Comparison of ENCODE assay signal across 12 cellular contexts in the genomic region with DNA sequence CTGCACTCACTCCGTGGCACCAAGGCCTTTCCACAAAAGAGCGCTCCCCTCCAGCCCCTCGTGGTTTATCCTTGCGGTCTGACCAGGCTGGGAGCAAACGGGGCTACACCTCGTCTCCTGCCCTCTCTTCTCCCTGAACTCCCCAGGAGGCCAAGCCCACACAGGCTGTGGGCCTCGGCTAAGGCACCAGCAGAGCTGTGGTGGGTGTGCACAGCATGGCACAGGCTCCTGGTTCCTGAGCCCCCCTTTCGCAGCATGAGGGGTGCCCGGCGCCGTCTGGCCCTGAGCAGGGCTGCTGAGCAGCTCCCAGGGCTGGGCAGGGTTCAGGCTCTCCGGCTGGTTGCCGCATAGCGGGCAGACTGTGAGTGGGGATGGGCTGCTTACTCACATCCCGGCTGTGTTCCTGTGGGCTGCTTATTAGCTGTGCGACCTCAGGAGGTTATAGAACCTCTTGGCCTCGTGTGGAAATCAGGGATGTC.
DNase-seq lines count a peak whose midpoint lies in the region; ATAC-seq, FAIRE-seq and TF ChIP-seq lines count a peak whose summit lies in the region.
"Had no signal": no experiment of that assay in that cellular context is flagged by ENCODE, and none has a peak within 500 bp of the region (broad histone marks: within the 10 kb centered on the region; RNA-seq: fewer than 3 reads in every experiment).

No MANE protein-coding gene starts in this region.

- peaks cover 66% of the 10 kb centered on the region for H3K4me1 ChIP-seq in HepG2 (ENCODE audit: insufficient read depth, low read length)

- intact Hi-C loops in HepG2 (cut with micrococcal nuclease; ENCODE audit: unreplicated experiment): no loop called here

- H3K9me3 ChIP-seq in HepG2 (ENCODE audit: low read length): no peaks in the 10 kb centered on the region

- no peak overlapping the region for H2AFZ ChIP-seq in HepG2 (ENCODE audit: low read length)

- peaks cover 13 to 47% of the 10 kb centered on the region in 2 experiments for H3K36me3 ChIP-seq in HepG2 (replicated peaks in 1 of 2; ENCODE audit: control insufficient read depth in 1 of 2, insufficient read depth in 2 of 2, low read length in 2 of 2)

- H3K27ac Mint-ChIP-seq in chondrocyte (ENCODE audit: unreplicated experiment): peak overlapping the region; percentile 97

- 0 out of 4 replicates have a peak, but pooled peaks of 1 of the 2 experiments have one; percentile 13 for TF ChIP-seq POLR2A in HepG2 (IDR thresholded peaks at IDR 0.05; ENCODE audit: insufficient read depth in 1 of 2, low read depth in 2 of 2, low read length in 2 of 2)

- BruUV-seq in HepG2 (replicated peaks; lab: Mats Ljungman, UMichigan): no TSS peak

- H3K27ac ChIP-seq in HepG2 (ENCODE audit: extremely low read length, insufficient read depth, low read length): no peak overlapping the region

- no peak for ATAC-seq in HepG2
- no peak for ATAC-seq in stimulated activated naive CD8-positive, alpha-beta T cell treated with anti-CD3 and anti-CD28 coated beads, Interleukin-15, Interleukin-2, amounts not matched to agents 100 U/mL and 50 U/mL, for 24 hours
- no peak for ATAC-seq in GM18858 (IDR thresholded peaks at IDR 0.05; ENCODE audit: unreplicated experiment)

- TF ChIP-seq RAD21 in HepG2 (CRISPR knock-in tag; IDR thresholded peaks at IDR 0.05): no peak

- in situ Hi-C loops in HepG2 (cut with HindIII; ENCODE audit: extremely low pct_ligation_motif_present, low pct_unique_long_range_greater_than_20kb): no loop called here

- WGBS in HepG2 (ENCODE audit: low lambda C conversion rate): 86% methylated on average over 4 of the region's 17 CpGs

- H3K9ac ChIP-seq in HepG2 (ENCODE audit: insufficient read depth, low read depth, low read length): no peak overlapping the region

- no peak for FAIRE-seq in HepG2 (lab: Jason Lieb, UNC)

- H3K27me3 ChIP-seq in HepG2 (ENCODE audit: control insufficient read depth in 1 of 2, insufficient read depth in 2 of 2, low read length in 2 of 2): no peaks in the 10 kb centered on the region

- H3K36me3 Mint-ChIP-seq in chondrocyte (ENCODE audit: low read depth): peaks cover 3% of the 10 kb centered on the region

- no peak overlapping the region for H3K4me2 ChIP-seq in HepG2 (ENCODE audit: low read depth, low read length)

- no peak for TF ChIP-seq EP300 in HepG2 (IDR thresholded peaks at IDR 0.05; ENCODE audit: low read depth in 2 of 2, low read length in 2 of 2)
- no peak for TF ChIP-seq EP300 in HepG2 (CRISPR knock-in tag; IDR thresholded peaks at IDR 0.05; ENCODE audit: borderline replicate concordance)

- CTCF ChIA-PET in HepG2 (lab: Yijun Ruan, JAX; ENCODE audit: low intra/inter-chr PET ratio, low total read pairs): no interaction called here

- peaks cover 79% of the 10 kb centered on the region for H3K4me1 Mint-ChIP-seq in chondrocyte (ENCODE audit: low read depth)

- POLR2A ChIA-PET in HepG2 (lab: Yijun Ruan, JAX): interaction anchor here (2.8 to 3.1 kb wide), 2 partner anchors 25 to 29 kb away, joined by 22 to 31 read pairs; no protein-coding TSS in a partner anchor

- H3K27me3 Mint-ChIP-seq in chondrocyte (ENCODE audit: low read depth): no peaks in the 10 kb centered on the region

- no peak overlapping the region for H3K4me3 ChIP-seq in HepG2 (replicated peaks in 1 of 3; ENCODE audit: insufficient read depth in 1 of 3, low read depth in 2 of 3, low read length in 3 of 3)

- peaks cover 37% of the 10 kb centered on the region for H3K79me2 ChIP-seq in HepG2 (ENCODE audit: insufficient read depth, low read length)

- TF ChIP-seq CTCF in chondrocyte (IDR thresholded peaks at IDR 0.05) (no peak), HepG2 (CRISPR knock-in tag; IDR thresholded peaks at IDR 0.05) (no peak)

- peak; percentile 92 for DNase-seq in HK-2 (ENCODE audit: unreplicated experiment)
- DNase-seq in chondrocyte (ENCODE audit: low spot score): no peak
- no peak for DNase-seq in HepG2 (ENCODE audit: low spot score)
- DNase-seq in stromal cell of bone marrow (ENCODE audit: low read depth): peak; percentile 81
- DNase-seq in stimulated activated naive CD8-positive, alpha-beta T cell treated with anti-CD3 and anti-CD28 coated beads, Interleukin-15, Interleukin-2, amounts not matched to agents 100 U/mL and 50 U/mL, for 24 hours: no peak
- no peak for DNase-seq in 8988T
- no peak for DNase-seq in NCI-H526 treated with DMSO at 0.1 percent for 48 hours (lab: John Stamatoyannopoulos, UW)
- DNase-seq: GOT3; Karpas-422; RPMI8226; stimulated activated CD4-positive, alpha-beta T cell treated with anti-CD3 and anti-CD28 coated beads, Interleukin-1b, Interleukin-23, amount 100 ng/mL, for 48 hours had no signal

- peaks cover 7% of the 10 kb centered on the region; the same call in 1 of the 2 replicates for H4K20me1 ChIP-seq in HepG2 (ENCODE audit: insufficient read depth, low read length)

- no peak overlapping the region for H3K4me3 Mint-ChIP-seq in chondrocyte (ENCODE audit: unreplicated experiment)

- H3K9me3 Mint-ChIP-seq in chondrocyte (ENCODE audit: low read depth): no peaks in the 10 kb centered on the region

TF ChIP-seq in HepG2, 621 proteins besides CTCF, POLR2A, EP300 and RAD21:
- no peak for TF ChIP-seq ZNF333 (CRISPR knock-in tag; IDR thresholded peaks at IDR 0.05; ENCODE audit: borderline replicate concordance)
- 0 out of 2 replicates have a peak, but pooled peaks have one; percentile 13 for TF ChIP-seq ZZZ3 (CRISPR knock-in tag; IDR thresholded peaks at IDR 0.05; ENCODE audit: borderline replicate concordance)

Comparison
In these comparisons a context has a peak if more than half of its experiments do, and no peak if none do; other contexts are left out.
1. DNase-seq: peak in HK-2 (single experiment) and stromal cell of bone marrow (single experiment); none in chondrocyte (single experiment), HepG2 (single experiment), stimulated activated naive CD8-positive, alpha-beta T cell treated with anti-CD3 and anti-CD28 coated beads, Interleukin-15, Interleukin-2, amounts not matched to agents 100 U/mL and 50 U/mL, for 24 hours (single experiment), 8988T (single experiment) and NCI-H526 treated with DMSO at 0.1 percent for 48 hours (single experiment).